Comparison of ENCODE assay signal across 8 cellular contexts in genomic region chr12:69239922-69240624, GRCh38. TPM values are rescaled to one million over a fixed set of nuclear protein-coding genes. Genes with fewer than 3 reads are reported as not detected.
A peak's percentile ranks its signal among the peaks of the same experiment; 100 is the strongest.
DNase-seq lines count a peak whose midpoint lies in the region; ATAC-seq and TF ChIP-seq lines count a peak whose summit lies in the region.

No MANE protein-coding gene starts in this region.

- H3K9ac ChIP-seq in HUES64 (ENCODE audit: low read depth, low read length), result peak overlapping the region; percentile 97

- intact Hi-C loops in sigmoid colon (cut with DNase I), result loop anchor here (5.0 to 10.0 kb wide), 3 partner anchors 83 to 345 kb away; partner anchors contain the start of genes CCT2 and YEATS4

- peak overlapping the region; percentile 83 for H3K4me3 ChIP-seq in HUES64 (ENCODE audit: low read length)
- H3K4me3 ChIP-seq in iPS DF 6.9 (ENCODE audit: low read length), result peak overlapping the region; percentile 98
- H3K4me3 ChIP-seq in sigmoid colon, result peak overlapping the region; percentile 54 to 94 (median 90)

- no peaks in the 10 kb centered on the region for H3K27me3 ChIP-seq in HUES64 (ENCODE audit: insufficient read depth, low read length)
- no peaks in the 10 kb centered on the region for H3K27me3 ChIP-seq in iPS DF 6.9 (ENCODE audit: control insufficient read depth, insufficient read depth, low read length)
- no peaks in the 10 kb centered on the region for H3K27me3 ChIP-seq in sigmoid colon

- TF ChIP-seq CTCF in sigmoid colon (IDR thresholded peaks at IDR 0.05), result no peak

- DNase-seq in Daoy (ENCODE audit: low read depth), result peak; percentile 58
- peak; percentile 23 to 65 (median 39) for DNase-seq in T-helper 2 cell
- DNase-seq in astrocyte of the hippocampus (ENCODE audit: low read depth, low spot score), result peak; percentile 78
- no peak for DNase-seq in iPS DF 6.9 (ENCODE audit: low read depth, low spot score)
- DNase-seq in sigmoid colon, result peak; percentile 69
- no peak for DNase-seq in dedifferentiated amniotic fluid mesenchymal stem cell (ENCODE audit: extremely low spot score)

- no peak for TF ChIP-seq EP300 in sigmoid colon (IDR thresholded peaks at IDR 0.05)

- peak; percentile 23 for ATAC-seq in GM21423 (IDR thresholded peaks at IDR 0.05; ENCODE audit: unreplicated experiment)

- H3K36me3 ChIP-seq in HUES64 (ENCODE audit: insufficient read depth, low read length), result peaks cover 15% of the 10 kb centered on the region
- no peaks in the 10 kb centered on the region for H3K36me3 ChIP-seq in iPS DF 6.9 (ENCODE audit: control insufficient read depth, insufficient read depth, low read length)
- no peaks in the 10 kb centered on the region for H3K36me3 ChIP-seq in sigmoid colon

- no peak for TF ChIP-seq POLR2A in sigmoid colon (IDR thresholded peaks at IDR 0.05)

- H3K27ac ChIP-seq in HUES64 (ENCODE audit: low read depth, low read length), result peak overlapping the region; percentile 95
- H3K27ac ChIP-seq in iPS DF 6.9 (ENCODE audit: low read length), result no peak overlapping the region
- H3K27ac ChIP-seq in sigmoid colon, result peak overlapping the region; percentile 89 to 97 (median 95)

- WGBS in HUES64, result under 1% methylated on average over 67 of the region's 68 CpGs
- WGBS in iPS DF 6.9 (ENCODE audit: insufficient coverage, insufficient read length), result no CpG with 5 or more reads among the region's 68 CpGs
- WGBS in sigmoid colon, 2 donors, result 0% methylated on average over 68 of the region's 68 CpGs

- H3K9me3 ChIP-seq in HUES64 (ENCODE audit: insufficient read depth, low read depth, low read length) (no peaks in the 10 kb centered on the region), iPS DF 6.9 (ENCODE audit: control insufficient read depth, insufficient read depth, low read length) (no peaks in the 10 kb centered on the region), sigmoid colon (no peaks in the 10 kb centered on the region)

- H3K4me1 ChIP-seq in HUES64 (ENCODE audit: insufficient read depth, low read length) (peaks cover 26% of the 10 kb centered on the region), iPS DF 6.9 (ENCODE audit: control insufficient read depth, insufficient read depth, low read length) (peaks cover 3% of the 10 kb centered on the region; the same call in 1 of the 2 replicates), sigmoid colon (peaks cover 0 to 53% (median 45%) of the 10 kb centered on the region in 4 donors)

RNA-seq across cellular contexts. Expression of gene CPSF6, which starts 0.7 kb away (rescaled TPM):
- 30.6 and 35.3 TPM in 2 replicates for total RNA-seq in Daoy (2014; rRNA removed; shearing (Covaris generic))
- 110 TPM for polyA plus RNA-seq in HUES64 (2013, experiment 1 of 2)
- 109 TPM for polyA plus RNA-seq in HUES64 (2013, experiment 2 of 2)
- total RNA-seq in sigmoid colon, result 10 to 100 TPM; 33.5 to 96.0 (median 34.8) TPM
- polyA plus RNA-seq in sigmoid colon, result 10 to 100 TPM; 15.0 to 27.4 (median 17.6) TPM

Comparison
In these comparisons a context has a peak if more than half of its experiments do, and no peak if none do; other contexts are left out.
1. DNase-seq: peak in Daoy (single experiment), T-helper 2 cell (5 of 5), astrocyte of the hippocampus (single experiment) and sigmoid colon (single experiment); none in iPS DF 6.9 (single experiment) and dedifferentiated amniotic fluid mesenchymal stem cell (single experiment).
2. Peak in every context shown above with its lines, with median percentiles within 50 percentile points of each other: H3K4me3 ChIP-seq.